ENCODE assay signal across 9 cellular contexts in genomic region chr20:46558511-46558959, GRCh38. TPM values are rescaled to one million over a fixed set of nuclear protein-coding genes. Genes with fewer than 3 reads are reported as not detected.
DNase-seq lines count a peak whose midpoint lies in the region; ATAC-seq and TF ChIP-seq lines count a peak whose summit lies in the region.
"Had no signal": no experiment of that assay in that cellular context is flagged by ENCODE, and none has a peak within 500 bp of the region (broad histone marks: within the 10 kb centered on the region; RNA-seq: fewer than 3 reads in every experiment).

No MANE protein-coding gene starts in this region.

- H3K4me2 ChIP-seq in neural progenitor cell: peak overlapping the region; percentile 43

- no peak overlapping the region for H3K27ac ChIP-seq in neural progenitor cell

- H3K4me3 Mint-ChIP-seq in neural progenitor cell: no peak overlapping the region

- H3K27me3 ChIP-seq in neural progenitor cell: peaks cover 3% of the 10 kb centered on the region

- no peak overlapping the region for H3K9ac ChIP-seq in neural progenitor cell

- H3K4me1 Mint-ChIP-seq in neural progenitor cell: peaks cover 47% of the 10 kb centered on the region

- H3K79me2 ChIP-seq in neural progenitor cell (ENCODE audit: low read depth): no peaks in the 10 kb centered on the region

- H3K4me1 ChIP-seq in neural progenitor cell: peaks cover 28% of the 10 kb centered on the region

- peak overlapping the region; percentile 96 for H3K27ac Mint-ChIP-seq in neural progenitor cell

- DNase-seq in AG10803 (ENCODE audit: low read depth) (peak; percentile 70), HT1080 (ENCODE audit: low read depth) (peak; percentile 87), astrocyte of the cerebellum (ENCODE audit: low read depth) (peak; percentile 15), neural progenitor cell (ENCODE audit: low spot score) (peak; percentile 58), NCI-H748 treated with DMSO at 0.1 percent for 48 hours (lab: John Stamatoyannopoulos, UW) (no peak), NCI-H2081 treated with DMSO at 0.1 percent for 48 hours (lab: John Stamatoyannopoulos, UW) (no peak)

- peaks cover 29% of the 10 kb centered on the region for H3F3A ChIP-seq in neural progenitor cell (ENCODE audit: low read depth)

- no peak overlapping the region for H3K4me3 ChIP-seq in AG10803 (ENCODE audit: low read length)
- H3K4me3 ChIP-seq in astrocyte of the cerebellum (ENCODE audit: low read depth, low read length): no peak overlapping the region
- H3K4me3 ChIP-seq in neural progenitor cell: no peak overlapping the region

- H3K27me3 Mint-ChIP-seq in neural progenitor cell (ENCODE audit: insufficient read depth, low read depth): peaks cover 8% of the 10 kb centered on the region

- no peaks in the 10 kb centered on the region for H4K20me1 ChIP-seq in neural progenitor cell (ENCODE audit: low read depth)

- TF ChIP-seq CTCF in AG10803 (conservative IDR thresholded peaks at IDR 0.05; ENCODE audit: low read length): no peak
- TF ChIP-seq CTCF in astrocyte of the cerebellum (IDR thresholded peaks at IDR 0.05; ENCODE audit: low read depth, low read length, missing control alignments): no peak
- TF ChIP-seq CTCF in neural progenitor cell (IDR thresholded peaks at IDR 0.05): no peak

- no peak overlapping the region for H2AFZ ChIP-seq in neural progenitor cell (replicated peaks)

- in situ Hi-C loops in astrocyte of the cerebellum (cut with HindIII; ENCODE audit: low sequenced_read_pairs): no loop called here

- no peaks in the 10 kb centered on the region for H3K36me3 ChIP-seq in neural progenitor cell

- ATAC-seq in HG03159 (IDR thresholded peaks at IDR 0.05; ENCODE audit: unreplicated experiment): no peak
- no peak for ATAC-seq in GM21526 (IDR thresholded peaks at IDR 0.05; ENCODE audit: low FRiP score, unreplicated experiment)

- no peaks in the 10 kb centered on the region for H3K36me3 Mint-ChIP-seq in neural progenitor cell

- H3K9me3 Mint-ChIP-seq in neural progenitor cell: no peaks in the 10 kb centered on the region

- H3K9me3 ChIP-seq in neural progenitor cell (ENCODE audit: low read depth): no peaks in the 10 kb centered on the region

RNA-seq across cellular contexts. Expression of gene OCSTAMP, which starts 8.1 kb away (rescaled TPM):
- not detected in 2 replicates for total RNA-seq in HT1080 (2014; rRNA removed; shearing (Covaris generic))
- 0.06 TPM in 1 of 2 replicates, not detected in the other for polyA plus RNA-seq in HT1080 (2015; cell fraction: cytosol; rRNA removed)
- polyA plus RNA-seq in HT1080 (2015; cell fraction: nucleus; rRNA removed): not detected in 2 replicates
- not detected in 2 replicates for total RNA-seq in neural progenitor cell (ENCODE audit: low replicate concordance)
- total RNA-seq: lower leg skin had no signal

RNA-seq across cellular contexts. Expression of gene ZNF334, which starts 45.2 kb away (rescaled TPM):
- not detected in 2 replicates for total RNA-seq in HT1080 (2014; rRNA removed; shearing (Covaris generic))
- not detected in 2 replicates for polyA plus RNA-seq in HT1080 (2015; cell fraction: cytosol; rRNA removed)
- not detected in 2 replicates for polyA plus RNA-seq in HT1080 (2015; cell fraction: nucleus; rRNA removed)
- total RNA-seq in neural progenitor cell (ENCODE audit: low replicate concordance): 29.0 and 45.9 TPM in 2 replicates

Comparison
In these comparisons a context has a peak if more than half of its experiments do, and no peak if none do; other contexts are left out.
1. DNase-seq: peak in AG10803 (single experiment), HT1080 (single experiment), astrocyte of the cerebellum (single experiment) and neural progenitor cell (single experiment); none in NCI-H748 treated with DMSO at 0.1 percent for 48 hours (single experiment) and NCI-H2081 treated with DMSO at 0.1 percent for 48 hours (single experiment).
2. RNA of gene ZNF334, which starts 45.2 kb away (total RNA-seq): 29.0 to 45.9 TPM in neural progenitor cell; not detected in HT1080; every median in the first group is over 10 times any median in the second.